1 cellular context compared by ENCODE assay signal in genomic region chr16:11869657-11870228, GRCh38.
TF ChIP-seq lines count a peak whose summit lies in the region.

No MANE protein-coding gene starts in this region.

TF ChIP-seq in HepG2, 621 proteins besides CTCF, POLR2A, EP300 and RAD21 (continued from another document and continues in another):
- TF ChIP-seq ZNF687 (CRISPR knock-in tag; IDR thresholded peaks at IDR 0.05) (no peak), LCORL (IDR thresholded peaks at IDR 0.05) (peak; percentile 99), LCORL (CRISPR knock-in tag; IDR thresholded peaks at IDR 0.05) (peak; percentile 97), NFKBIZ (CRISPR knock-in tag; IDR thresholded peaks at IDR 0.05) (0 out of 2 replicates have a peak, but pooled peaks have one; percentile 59), NR2F2 (IDR thresholded peaks at IDR 0.05; ENCODE audit: borderline replicate concordance, low read depth) (peak; percentile 20; the same call in 1 of the 2 replicates), CSRNP1 (CRISPR knock-in tag; IDR thresholded peaks at IDR 0.05) (peak; percentile 59; the same call in 1 of the 2 replicates), SAP130 (CRISPR knock-in tag; IDR thresholded peaks at IDR 0.05; ENCODE audit: low read depth) (peak; percentile 97), BORCS8-MEF2B (CRISPR knock-in tag; IDR thresholded peaks at IDR 0.05) (no peak), THRA (CRISPR knock-in tag; IDR thresholded peaks at IDR 0.05; ENCODE audit: borderline replicate concordance) (peak; percentile 61; the same call in 1 of the 2 replicates), ARID3A (IDR thresholded peaks at IDR 0.05; ENCODE audit: low read depth, low read length) (0 out of 2 replicates have a peak, but pooled peaks have one; percentile 45), NFIC (IDR thresholded peaks at IDR 0.05; ENCODE audit: low read length) (peak; percentile 47; the same call in 1 of the 2 replicates), HNRNPUL1 (IDR thresholded peaks at IDR 0.05; ENCODE audit: low read depth, low read length) (0 out of 2 replicates have a peak, but pooled peaks have one; percentile 15), ZNF263 (CRISPR knock-in tag; IDR thresholded peaks at IDR 0.05) (peak; percentile 28; the same call in 1 of the 2 replicates), ZNF549 (CRISPR knock-in tag; IDR thresholded peaks at IDR 0.05) (peak; percentile 98), ZBTB8A (CRISPR knock-in tag; IDR thresholded peaks at IDR 0.05; ENCODE audit: borderline replicate concordance, low read depth) (0 out of 2 replicates have a peak, but pooled peaks have one; percentile 23), NR3C1 (CRISPR knock-in tag; IDR thresholded peaks at IDR 0.05) (no peak), TEAD3 (CRISPR knock-in tag; optimal IDR thresholded peaks at IDR 0.05; ENCODE audit: borderline replicate concordance) (peak; percentile 95), DMAP1 (CRISPR knock-in tag; IDR thresholded peaks at IDR 0.05) (0 out of 2 replicates have a peak, but pooled peaks have one; percentile 30), FOXO1 (CRISPR knock-in tag; IDR thresholded peaks at IDR 0.05) (peak; percentile 55; the same call in 1 of the 2 replicates), ZHX1 (CRISPR knock-in tag; IDR thresholded peaks at IDR 0.05; ENCODE audit: low read depth) (peak; percentile 62; the same call in 1 of the 2 replicates), ZNF792 (CRISPR knock-in tag; IDR thresholded peaks at IDR 0.05) (peak; percentile 61; the same call in 1 of the 2 replicates), SKI (IDR thresholded peaks at IDR 0.05; ENCODE audit: partially characterized antibody) (peak; percentile 27), ZNF260 (CRISPR knock-in tag; IDR thresholded peaks at IDR 0.05; ENCODE audit: borderline replicate concordance, low read depth) (no peak), MYPOP (CRISPR knock-in tag; IDR thresholded peaks at IDR 0.05) (peak; percentile 27; the same call in 1 of the 2 replicates), AGO2 (optimal IDR thresholded peaks at IDR 0.05; ENCODE audit: low read depth, low read length) (peak; percentile 48), ATF7 (IDR thresholded peaks at IDR 0.05) (peak; percentile 41), ATF7 (CRISPR knock-in tag; IDR thresholded peaks at IDR 0.05) (peak; percentile 74; the same call in 1 of the 2 replicates), ZEB1 (IDR thresholded peaks at IDR 0.05; ENCODE audit: insufficient replicate concordance, low read depth) (peak; percentile 76), XRCC5 (optimal IDR thresholded peaks at IDR 0.05; ENCODE audit: low read length) (peak; percentile 53), ZNF574 (CRISPR knock-in tag; IDR thresholded peaks at IDR 0.05) (0 out of 2 replicates have a peak, but pooled peaks have one; percentile 38), ZNF614 (CRISPR knock-in tag; IDR thresholded peaks at IDR 0.05; ENCODE audit: borderline replicate concordance) (peak; percentile 88), CCAR2 (optimal IDR thresholded peaks at IDR 0.05; ENCODE audit: low read depth, low read length) (no peak), GABPA (IDR thresholded peaks at IDR 0.05; ENCODE audit: low read depth, low read length) (no peak), GABPA (CRISPR knock-in tag; IDR thresholded peaks at IDR 0.05; ENCODE audit: low read depth) (peak; percentile 54; the same call in 1 of the 2 replicates), TOPORS (CRISPR knock-in tag; IDR thresholded peaks at IDR 0.05) (peak; percentile 81), MLX (CRISPR knock-in tag; IDR thresholded peaks at IDR 0.05) (peak; percentile 53; the same call in 1 of the 2 replicates), ZFP36L1 (CRISPR knock-in tag; IDR thresholded peaks at IDR 0.05) (peak; percentile 66; the same call in 1 of the 2 replicates), SOX5 (CRISPR knock-in tag; IDR thresholded peaks at IDR 0.05; ENCODE audit: borderline replicate concordance) (peak; percentile 74; the same call in 1 of the 2 replicates), TCF7 (IDR thresholded peaks at IDR 0.05; ENCODE audit: low read depth) (peak; percentile 64), ZNF331 (CRISPR knock-in tag; IDR thresholded peaks at IDR 0.05) (peak; percentile 91), ZMYM3 (CRISPR knock-in tag; IDR thresholded peaks at IDR 0.05) (no peak), MED1 (CRISPR knock-in tag; IDR thresholded peaks at IDR 0.05) (peak; percentile 69), HNF1B (CRISPR knock-in tag; IDR thresholded peaks at IDR 0.05) (0 out of 2 replicates have a peak, but pooled peaks have one; percentile 35), ZNF644 (CRISPR knock-in tag; IDR thresholded peaks at IDR 0.05; ENCODE audit: low read depth) (peak; percentile 25; the same call in 1 of the 2 replicates), MXI1 (IDR thresholded peaks at IDR 0.05; ENCODE audit: borderline replicate concordance, low read depth, low read length) (no peak), SALL2 (CRISPR knock-in tag; IDR thresholded peaks at IDR 0.05) (peak; percentile 26; the same call in 1 of the 2 replicates), SMAD3 (CRISPR knock-in tag; IDR thresholded peaks at IDR 0.05) (0 out of 2 replicates have a peak, but pooled peaks have one; percentile 52)
